Comparison of ENCODE assay signal across 1 cellular context in genomic region chr10:69425041-69425440, GRCh38.
TF ChIP-seq lines count a peak whose summit lies in the region.

No MANE protein-coding gene starts in this region.

TF ChIP-seq in GM23338, 12 proteins besides CTCF, POLR2A, EP300 and RAD21:
- TF ChIP-seq ZNF331 (CRISPR knock-in tag; IDR thresholded peaks at IDR 0.05; ENCODE audit: low read depth): no peak
- no peak for TF ChIP-seq EZH2phosphoT487 (IDR thresholded peaks at IDR 0.05; ENCODE audit: unreplicated experiment)
- no peak for TF ChIP-seq ZNF462 (CRISPR knock-in tag; IDR thresholded peaks at IDR 0.05)
- no peak for TF ChIP-seq EZH2 (IDR thresholded peaks at IDR 0.05; ENCODE audit: low read depth, unreplicated experiment)
- no peak for TF ChIP-seq POLR2AphosphoS5 (IDR thresholded peaks at IDR 0.05; ENCODE audit: low read depth)
